Comparison of ENCODE assay signal across 1 cellular context in genomic region chr7:99693427-99694200, GRCh38.
TF ChIP-seq lines count a peak whose summit lies in the region.

No MANE protein-coding gene starts in this region.

TF ChIP-seq in HepG2, 621 proteins besides CTCF, POLR2A, EP300 and RAD21 (continued from another document and continues in another):
- 0 out of 2 replicates have a peak, but pooled peaks have one; percentile 33 for TF ChIP-seq HOMEZ (CRISPR knock-in tag; IDR thresholded peaks at IDR 0.05; ENCODE audit: low read depth)
- TF ChIP-seq ZNF549 (CRISPR knock-in tag; IDR thresholded peaks at IDR 0.05) = no peak
- TF ChIP-seq THAP9 (CRISPR knock-in tag; IDR thresholded peaks at IDR 0.05; ENCODE audit: borderline replicate concordance) = peak; percentile 92; the same call in 1 of the 2 replicates
- peak; percentile 98 for TF ChIP-seq FOXA3 (CRISPR knock-in tag; IDR thresholded peaks at IDR 0.05)
- no peak for TF ChIP-seq DDIT3 (CRISPR knock-in tag; IDR thresholded peaks at IDR 0.05)
- TF ChIP-seq ZFP62 (CRISPR knock-in tag; IDR thresholded peaks at IDR 0.05) = no peak
- TF ChIP-seq LBX2 (CRISPR knock-in tag; IDR thresholded peaks at IDR 0.05; ENCODE audit: borderline replicate concordance) = no peak
- no peak for TF ChIP-seq ZHX2 (IDR thresholded peaks at IDR 0.05; ENCODE audit: low read depth)
- no peak; the same call in 1 of the 2 replicates for TF ChIP-seq ZHX2 (CRISPR knock-in tag; IDR thresholded peaks at IDR 0.05; ENCODE audit: borderline replicate concordance)
- peak; percentile 88; the same call in 1 of the 2 replicates for TF ChIP-seq ZNF724P (CRISPR knock-in tag; IDR thresholded peaks at IDR 0.05; ENCODE audit: borderline replicate concordance)
- TF ChIP-seq NFYB (CRISPR knock-in tag; IDR thresholded peaks at IDR 0.05) = no peak
- no peak for TF ChIP-seq NFIC (IDR thresholded peaks at IDR 0.05; ENCODE audit: low read length)
- TF ChIP-seq ZNF550 (CRISPR knock-in tag; IDR thresholded peaks at IDR 0.05; ENCODE audit: borderline replicate concordance) = no peak
- TF ChIP-seq POGK (CRISPR knock-in tag; conservative IDR thresholded peaks at IDR 0.05) = peak; percentile 89
- TF ChIP-seq TOPORS (CRISPR knock-in tag; IDR thresholded peaks at IDR 0.05) = 0 out of 2 replicates have a peak, but pooled peaks have one; percentile 36
- 0 out of 2 replicates have a peak, but pooled peaks have one; percentile 61 for TF ChIP-seq ZFYVE20 (CRISPR knock-in tag; IDR thresholded peaks at IDR 0.05; ENCODE audit: borderline replicate concordance, low read depth)
- no peak for TF ChIP-seq MTERF4 (CRISPR knock-in tag; IDR thresholded peaks at IDR 0.05)
- no peak for TF ChIP-seq SSRP1 (CRISPR knock-in tag; IDR thresholded peaks at IDR 0.05)
- no peak for TF ChIP-seq ZNF768 (CRISPR knock-in tag; IDR thresholded peaks at IDR 0.05)
- TF ChIP-seq REST (IDR thresholded peaks at IDR 0.05; ENCODE audit: borderline replicate concordance in 1 of 2, low read depth in 1 of 2, low read length in 2 of 2) = peak in 1 of 2 experiments; percentile 46; a peak in 1 of 4 replicates
- TF ChIP-seq ZNF225 (CRISPR knock-in tag; IDR thresholded peaks at IDR 0.05) = no peak
- peak; percentile 51; the same call in 1 of the 2 replicates for TF ChIP-seq RARA (CRISPR knock-in tag; IDR thresholded peaks at IDR 0.05)
- TF ChIP-seq ZNF407 (CRISPR knock-in tag; IDR thresholded peaks at IDR 0.05; ENCODE audit: not compliant biosample characterization) = no peak
